In genomic region chr7:94722360-94722759, GRCh38 we compare ENCODE assay signal across 3 cellular contexts.
DNase-seq lines count a peak whose midpoint lies in the region; ATAC-seq, FAIRE-seq and TF ChIP-seq lines count a peak whose summit lies in the region.
"Not testable (repeated sequence)": the region's sequence is repeated elsewhere in the genome, so short reads cannot be mapped to it uniquely, and the experiment has no call there.

No MANE protein-coding gene starts in this region.

- peak; percentile 82 for FAIRE-seq in D721Med (lab: Jason Lieb, UNC)
- not testable (repeated sequence) for FAIRE-seq in HepG2 (lab: Jason Lieb, UNC)

- H3K9me3 ChIP-seq in HepG2 (ENCODE audit: low read length): peaks cover 23% of the 10 kb centered on the region

- H3K4me3 ChIP-seq in HepG2 (replicated peaks in 1 of 3; ENCODE audit: insufficient read depth in 1 of 3, low read depth in 2 of 3, low read length in 3 of 3): not testable (repeated sequence)

- WGBS in HepG2 (ENCODE audit: low lambda C conversion rate): 58% methylated on average over 8 of the region's 8 CpGs

- H4K20me1 ChIP-seq in HepG2 (ENCODE audit: insufficient read depth, low read length): not testable (repeated sequence)

- not testable (repeated sequence) for TF ChIP-seq RAD21 in HepG2 (CRISPR knock-in tag; IDR thresholded peaks at IDR 0.05)

- not testable (repeated sequence) for H3K79me2 ChIP-seq in HepG2 (ENCODE audit: insufficient read depth, low read length)

- ATAC-seq in HepG2: not testable (repeated sequence)

- H3K27me3 ChIP-seq in HepG2 (ENCODE audit: control insufficient read depth in 1 of 2, insufficient read depth in 2 of 2, low read length in 2 of 2): not testable (repeated sequence)

- intact Hi-C loops in HepG2 (cut with micrococcal nuclease; ENCODE audit: unreplicated experiment): not testable (repeated sequence)

- not testable (repeated sequence) for H3K27ac ChIP-seq in HepG2 (ENCODE audit: extremely low read length, insufficient read depth, low read length)

- not testable (repeated sequence) for H3K9ac ChIP-seq in HepG2 (ENCODE audit: insufficient read depth, low read depth, low read length)

- DNase-seq in D721Med (ENCODE audit: insufficient read length, low spot score); HepG2 (ENCODE audit: low spot score): not testable (repeated sequence)
- DNase-seq in NCI-H82 (lab: John Stamatoyannopoulos, UW): peak; percentile 4

- BruUV-seq in HepG2 (replicated peaks; lab: Mats Ljungman, UMichigan): not testable (repeated sequence)

- POLR2A ChIA-PET in HepG2 (lab: Yijun Ruan, JAX): not testable (repeated sequence)

- not testable (repeated sequence) for H3K4me1 ChIP-seq in HepG2 (ENCODE audit: insufficient read depth, low read length)

- CTCF ChIA-PET in HepG2 (lab: Yijun Ruan, JAX; ENCODE audit: low intra/inter-chr PET ratio, low total read pairs): not testable (repeated sequence)

- H3K36me3 ChIP-seq in HepG2 (replicated peaks in 1 of 2; ENCODE audit: control insufficient read depth in 1 of 2, insufficient read depth in 2 of 2, low read length in 2 of 2): not testable (repeated sequence)

- H2AFZ ChIP-seq in HepG2 (ENCODE audit: low read length): not testable (repeated sequence)

- TF ChIP-seq CTCF in D721Med (IDR thresholded peaks at IDR 0.05; ENCODE audit: insufficient read depth, missing control alignments); HepG2 (CRISPR knock-in tag; IDR thresholded peaks at IDR 0.05): not testable (repeated sequence)

- TF ChIP-seq POLR2A in HepG2 (IDR thresholded peaks at IDR 0.05; ENCODE audit: insufficient read depth in 1 of 2, low read depth in 2 of 2, low read length in 2 of 2): not testable (repeated sequence)

- not testable (repeated sequence) for H3K4me2 ChIP-seq in HepG2 (ENCODE audit: low read depth, low read length)

- in situ Hi-C loops in HepG2 (cut with HindIII; ENCODE audit: extremely low pct_ligation_motif_present, low pct_unique_long_range_greater_than_20kb): not testable (repeated sequence)

- not testable (repeated sequence) for TF ChIP-seq EP300 in HepG2 (IDR thresholded peaks at IDR 0.05; ENCODE audit: low read depth in 2 of 2, low read length in 2 of 2); HepG2 (CRISPR knock-in tag; IDR thresholded peaks at IDR 0.05; ENCODE audit: borderline replicate concordance)

TF ChIP-seq in HepG2, 621 proteins besides CTCF, POLR2A, EP300 and RAD21:
- peak; percentile 91; the same call in 1 of the 2 replicates for TF ChIP-seq ZNF761 (CRISPR knock-in tag; conservative IDR thresholded peaks at IDR 0.05)
